ENCODE assay signal across 14 cellular contexts in the genomic region with DNA sequence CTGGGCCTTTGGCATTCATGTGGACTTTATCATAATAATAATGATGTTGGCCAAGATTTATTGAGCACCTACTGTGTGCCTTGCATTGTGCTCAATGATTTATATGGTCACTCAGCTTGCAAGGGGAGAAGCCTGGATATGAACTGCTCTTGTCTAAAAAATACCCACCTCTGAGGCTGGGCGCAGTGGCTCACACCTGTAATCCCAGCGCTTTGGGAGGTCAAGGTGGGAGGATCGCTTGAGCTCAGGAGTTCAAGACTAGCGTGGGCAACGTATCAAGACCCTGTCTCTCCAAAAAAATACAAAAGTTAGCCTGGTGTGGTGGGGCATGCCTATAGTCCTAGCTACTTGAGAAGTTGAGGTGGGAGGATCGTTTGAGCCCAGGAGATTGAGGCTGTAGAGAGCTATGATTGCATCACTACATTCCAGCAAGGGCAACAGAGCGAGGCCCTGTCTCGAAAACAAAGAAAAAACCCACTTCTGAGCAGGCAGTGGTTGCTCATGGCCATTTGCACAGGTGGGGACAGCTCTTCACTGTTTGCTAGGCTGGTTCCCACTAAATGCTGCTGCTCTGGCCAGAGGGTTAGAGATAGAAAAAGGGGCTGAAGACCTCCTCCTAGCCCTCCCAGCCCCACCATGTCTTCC. TPM values are rescaled to one million over a fixed set of nuclear protein-coding genes. Genes with fewer than 3 reads are reported as not detected.
DNase-seq lines count a peak whose midpoint lies in the region; FAIRE-seq and TF ChIP-seq lines count a peak whose summit lies in the region.
"Had no signal": no experiment of that assay in that cellular context is flagged by ENCODE, and none has a peak within 500 bp of the region (broad histone marks: within the 10 kb centered on the region; RNA-seq: fewer than 3 reads in every experiment).

No MANE protein-coding gene starts in this region.

- no peaks in the 10 kb centered on the region for H3K36me3 ChIP-seq in breast epithelium
- H3K36me3 ChIP-seq in tibial nerve, result no peaks in the 10 kb centered on the region
- no peaks in the 10 kb centered on the region for H3K36me3 ChIP-seq in small intestine (ENCODE audit: control insufficient read depth in 2 of 2, insufficient read depth in 2 of 2, low read length in 2 of 2)
- H3K36me3 ChIP-seq: esophagus muscularis mucosa had no signal

- WGBS in tibial nerve, 2 donors, result 69 to 81% methylated on average over 8 of the region's 8 CpGs
- WGBS in small intestine, 3 donors, result 83 to 86% (median 84%) methylated on average over 8 of the region's 8 CpGs

- TF ChIP-seq CTCF in breast epithelium (IDR thresholded peaks at IDR 0.05) (no peak), tibial nerve (IDR thresholded peaks at IDR 0.05) (no peak)

- H3K4me1 ChIP-seq in breast epithelium (peaks cover 12 to 30% of the 10 kb centered on the region in 2 donors), tibial nerve (peaks cover 0 to 70% (median 21%) of the 10 kb centered on the region in 4 donors), small intestine (ENCODE audit: control insufficient read depth in 2 of 2, insufficient read depth in 1 of 2, low read depth in 1 of 2, low read length in 1 of 2) (peaks cover 0 to 4% of the 10 kb centered on the region in 2 donors)

- H3K4me3 ChIP-seq in breast epithelium (no peak overlapping the region), tibial nerve (no peak overlapping the region), small intestine (ENCODE audit: low read depth in 1 of 2, low read length in 2 of 2) (no peak overlapping the region)
- H3K4me3 ChIP-seq: esophagus muscularis mucosa had no signal

- no peaks in the 10 kb centered on the region for H3K27me3 ChIP-seq in breast epithelium
- peaks cover 0 to 11% of the 10 kb centered on the region in 2 donors for H3K27me3 ChIP-seq in tibial nerve
- H3K27me3 ChIP-seq in small intestine (ENCODE audit: control insufficient read depth in 2 of 2, insufficient read depth in 2 of 2, low read length in 2 of 2), result no peaks in the 10 kb centered on the region

- POLR2A ChIA-PET in activated CD4-positive, alpha-beta T cell treated with anti-CD3 and anti-CD28 coated beads, Interleukin-2, amount 10 ng/mL, durations not matched to agents 7 days and 5 days (lab: Charles Lee), result no interaction called here

- intact Hi-C loops in breast epithelium (cut with DNase I; ENCODE audit: low total_unique reads), result no loop called here

- H3K4me1 Mint-ChIP-seq in activated CD4-positive, alpha-beta T cell treated with anti-CD3 and anti-CD28 coated beads, Interleukin-2, amount 10 ng/mL, durations not matched to agents 7 days and 5 days, result peaks cover 17% of the 10 kb centered on the region

- H3K27ac ChIP-seq in breast epithelium (peak overlapping the region; percentile 88 to 92), tibial nerve (peak overlapping the region; percentile 29 to 95 (median 74)), small intestine (ENCODE audit: low read depth in 1 of 2, low read length in 1 of 2) (no peak overlapping the region)
- H3K27ac ChIP-seq: esophagus muscularis mucosa had no signal

- H3K27ac Mint-ChIP-seq in activated CD4-positive, alpha-beta T cell treated with anti-CD3 and anti-CD28 coated beads, Interleukin-2, amount 10 ng/mL, durations not matched to agents 7 days and 5 days, result peak overlapping the region; percentile 25

- H3K9me3 ChIP-seq in breast epithelium (no peaks in the 10 kb centered on the region), tibial nerve (no peaks in the 10 kb centered on the region), small intestine (ENCODE audit: control insufficient read depth, low read depth) (no peaks in the 10 kb centered on the region)
- H3K9me3 ChIP-seq: esophagus muscularis mucosa had no signal

- no peak for FAIRE-seq in small intestine (lab: Jason Lieb, UNC)

- no peak for DNase-seq in activated CD4-positive, alpha-beta T cell treated with anti-CD3 and anti-CD28 coated beads, Interleukin-2, amount 10 ng/mL, durations not matched to agents 7 days and 5 days
- DNase-seq in activated CD4-positive, alpha-beta T cell treated with anti-CD3 and anti-CD28 coated beads for 48 hours, result no peak
- DNase-seq in breast epithelium (ENCODE audit: low spot score in 2 of 2), result no peak
- DNase-seq in kidney glomerular epithelial cell (lab: John Stamatoyannopoulos, UW), result peak; percentile 96
- DNase-seq in tibial nerve (ENCODE audit: low spot score in 2 of 2), result no peak
- DNase-seq in NCI-H345 treated with DMSO at 0.1 percent for 48 hours (lab: John Stamatoyannopoulos, UW; ENCODE audit: unreplicated experiment), result no peak
- no peak for DNase-seq in small intestine
- no peak for DNase-seq in mucosa of gallbladder (ENCODE audit: low spot score)
- DNase-seq: activated CD4-positive, alpha-beta T cell treated with anti-CD3 and anti-CD28 coated beads for 4 hours; central memory CD4-positive, alpha-beta T cell; Kasumi-1; naive B cell had no signal

- H3K4me3 Mint-ChIP-seq in activated CD4-positive, alpha-beta T cell treated with anti-CD3 and anti-CD28 coated beads, Interleukin-2, amount 10 ng/mL, durations not matched to agents 7 days and 5 days, result no peak overlapping the region
- H3K4me3 Mint-ChIP-seq: naive B cell had no signal

- H3K36me3 Mint-ChIP-seq in activated CD4-positive, alpha-beta T cell treated with anti-CD3 and anti-CD28 coated beads, Interleukin-2, amount 10 ng/mL, durations not matched to agents 7 days and 5 days (ENCODE audit: low read depth), result no peaks in the 10 kb centered on the region

- TF ChIP-seq EP300 in tibial nerve (IDR thresholded peaks at IDR 0.05), result no peak

- TF ChIP-seq POLR2A in breast epithelium (IDR thresholded peaks at IDR 0.05) (no peak), tibial nerve (IDR thresholded peaks at IDR 0.05) (no peak)

- CTCF ChIA-PET in activated CD4-positive, alpha-beta T cell treated with anti-CD3 and anti-CD28 coated beads, Interleukin-2, amount 10 ng/mL, durations not matched to agents 7 days and 5 days (lab: Charles Lee), result interaction anchor here (1.2 to 2.1 kb wide), 3 partner anchors 8 to 25 kb away, joined by 3 to 6 read pairs (median 3); no protein-coding TSS in a partner anchor

- peaks cover 21% of the 10 kb centered on the region for H3K27me3 Mint-ChIP-seq in activated CD4-positive, alpha-beta T cell treated with anti-CD3 and anti-CD28 coated beads, Interleukin-2, amount 10 ng/mL, durations not matched to agents 7 days and 5 days

- no peaks in the 10 kb centered on the region for H3K9me3 Mint-ChIP-seq in activated CD4-positive, alpha-beta T cell treated with anti-CD3 and anti-CD28 coated beads, Interleukin-2, amount 10 ng/mL, durations not matched to agents 7 days and 5 days

RNA-seq across cellular contexts. Expression of gene ADGRG1, which starts 4.3 kb away (rescaled TPM):
- 1 to 10 TPM; 2.2 to 2.9 TPM for total RNA-seq in activated CD4-positive, alpha-beta T cell treated with anti-CD3 and anti-CD28 coated beads, Interleukin-2, amount 10 ng/mL, durations not matched to agents 7 days and 5 days
- 10 to 100 TPM in 2 of 3 donors, 1 to 10 TPM in 1; 9.4 to 54.1 (median 34.0) TPM for total RNA-seq in breast epithelium
- total RNA-seq in tibial nerve, result 10 to 100 TPM in 3 of 4 donors, 1 to 10 TPM in 1; 9.0 to 59.4 (median 41.8) TPM
- 10 to 100 TPM in 1 of 3 donors, 1 to 10 TPM in 2; 4.1 to 47.8 (median 4.2) TPM for polyA plus RNA-seq in small intestine
- total RNA-seq in mucosa of gallbladder, result 312 TPM

RNA-seq across cellular contexts. Expression of gene ADGRG3, which starts 43.9 kb away (rescaled TPM):
- total RNA-seq in activated CD4-positive, alpha-beta T cell treated with anti-CD3 and anti-CD28 coated beads, Interleukin-2, amount 10 ng/mL, durations not matched to agents 7 days and 5 days, result not detected
- total RNA-seq in breast epithelium (1 to 10 TPM in 2 of 3 donors, under 1 TPM in 1; 0.64 to 5.2 (median 1.6) TPM), tibial nerve (1 to 10 TPM in 1 of 4 donors, under 1 TPM in 2, not detected in 1; 0.21 to 1.8 (median 0.90) TPM), mucosa of gallbladder (0.60 TPM)
- polyA plus RNA-seq in small intestine, result 1 to 10 TPM in 1 of 3 donors, under 1 TPM in 2; 0.45 to 8.6 (median 0.81) TPM
- total RNA-seq: T-helper 1 cell treated with Interleukin-12 subunit alpha and Interleukin-12 subunit beta and Interleukin-4 antibody, amounts not matched to agents 30 ng/mL and 1 ng/mL, for 36 hours had no signal

Comparison
In these comparisons a context has a peak if more than half of its experiments do, and no peak if none do; other contexts are left out.
1. H3K27ac ChIP-seq: peak in breast epithelium (2 of 2) and tibial nerve (4 of 4); none in small intestine (0 of 2).